Comparison of ENCODE assay signal across 8 cellular contexts in genomic region chr19:12793290-12794195, GRCh38. TPM values are rescaled to one million over a fixed set of nuclear protein-coding genes. Genes with fewer than 3 reads are reported as not detected.
DNase-seq lines count a peak whose midpoint lies in the region; ATAC-seq and TF ChIP-seq lines count a peak whose summit lies in the region.

No MANE protein-coding gene starts in this region.

- intact Hi-C loops in breast epithelium (cut with DNase I; ENCODE audit: low total_unique reads), result no loop called here

- TF ChIP-seq CTCF in GM10266 (IDR thresholded peaks at IDR 0.05; ENCODE audit: control insufficient read depth, insufficient read depth, low read depth, missing control alignments), result no peak
- no peak for TF ChIP-seq CTCF in WERI-Rb-1 (IDR thresholded peaks at IDR 0.05; ENCODE audit: low read depth, low read length)
- TF ChIP-seq CTCF in breast epithelium (IDR thresholded peaks at IDR 0.05), result peak in 1 of 3 donors; percentile 7

- DNase-seq in GM10266 (ENCODE audit: extremely low spot score), result peak; percentile 98
- peak; percentile 61 for DNase-seq in NCI-H2107 treated with DMSO at 0.1 percent for 48 hours (lab: John Stamatoyannopoulos, UW; ENCODE audit: unreplicated experiment)
- peak; percentile 89 for DNase-seq in WERI-Rb-1
- DNase-seq in breast epithelium (ENCODE audit: low spot score in 2 of 2), result peak; percentile 93 to 94
- peak; percentile 89 for DNase-seq in iPS-NIHi11 (ENCODE audit: low spot score)
- no peak for DNase-seq in OCI-M2 (lab: John Stamatoyannopoulos, UW; ENCODE audit: unreplicated experiment)

- H3K4me1 ChIP-seq in breast epithelium, result peaks cover 6 to 19% of the 10 kb centered on the region in 2 donors

- peak overlapping the region; percentile 83 for H3K27ac ChIP-seq in WERI-Rb-1
- H3K27ac ChIP-seq in breast epithelium, result peak overlapping the region; percentile 98 to 100
- H3K27ac ChIP-seq in skin epidermis, result peak overlapping the region; percentile 89 to 100 (median 98)

- peak; percentile 82 for TF ChIP-seq POLR2A in breast epithelium (IDR thresholded peaks at IDR 0.05)

- H3K9me3 ChIP-seq in WERI-Rb-1 (ENCODE audit: severe bottlenecking) (no peaks in the 10 kb centered on the region), breast epithelium (no peaks in the 10 kb centered on the region)

- ATAC-seq in HG02852 (IDR thresholded peaks at IDR 0.05; ENCODE audit: unreplicated experiment), result peak; percentile 23

- no peaks in the 10 kb centered on the region for H3K27me3 ChIP-seq in WERI-Rb-1 (ENCODE audit: insufficient read depth, low read depth, severe bottlenecking)
- H3K27me3 ChIP-seq in breast epithelium, result no peaks in the 10 kb centered on the region

- H3K4me3 ChIP-seq in WERI-Rb-1 (ENCODE audit: low read depth, low read length), result peak overlapping the region; percentile 81
- H3K4me3 ChIP-seq in breast epithelium, result peak overlapping the region; percentile 92 to 100 (median 95)
- peak overlapping the region; percentile 57 to 98 (median 86) for H3K4me3 ChIP-seq in skin epidermis

- H3K36me3 ChIP-seq in WERI-Rb-1 (peaks cover 12% of the 10 kb centered on the region), breast epithelium (no peaks in the 10 kb centered on the region)

RNA-seq across cellular contexts. Expression of gene JUNB, which starts 2.3 kb away (rescaled TPM):
- total RNA-seq in breast epithelium, result 100 to 1,000 TPM; 108 to 581 (median 320) TPM

RNA-seq across cellular contexts. Expression of gene PRDX2, which starts 8.1 kb away (rescaled TPM):
- 100 to 1,000 TPM; 150 to 199 (median 199) TPM for total RNA-seq in breast epithelium

RNA-seq across cellular contexts. Expression of gene THSD8, which starts 8.3 kb away (rescaled TPM):
- total RNA-seq in breast epithelium, result not detected

RNA-seq across cellular contexts. Expression of gene RNASEH2A, which starts 12.8 kb away (rescaled TPM):
- total RNA-seq in breast epithelium, result 1 to 10 TPM; 5.2 to 8.8 (median 8.5) TPM

RNA-seq across cellular contexts. Expression of gene HOOK2, which starts 18.2 kb away (rescaled TPM):
- total RNA-seq in breast epithelium, result 100 to 1,000 TPM in 1 of 3 donors, 10 to 100 TPM in 2; 45.8 to 101 (median 98.6) TPM
